25 cellular contexts compared by ENCODE assay signal in genomic region chr15:74822233-74822632, GRCh38. TPM values are rescaled to one million over a fixed set of nuclear protein-coding genes. Genes with fewer than 3 reads are reported as not detected.
"Had no signal": no experiment of that assay in that cellular context is flagged by ENCODE, and none has a peak within 500 bp of the region (broad histone marks: within the 10 kb centered on the region; RNA-seq: fewer than 3 reads in every experiment).

No MANE protein-coding gene starts in this region.

- H3K27ac ChIP-seq: HL-60, KMS-11, RWPE1, SJSA1, SK-N-MC had no signal

- H3K9me3 ChIP-seq: SJSA1 had no signal

- H3K4me2 ChIP-seq: KMS-11 had no signal

- H3K9ac ChIP-seq: KMS-11 had no signal

- H3K36me3 ChIP-seq: SJSA1 had no signal

- ATAC-seq: K562, Panc1, PC-3 had no signal

- H3K4me3 ChIP-seq: K562, SJSA1, SK-N-MC had no signal

- DNase-seq: MV-4-11, NCI-H1048, NCI-H1105, NCI-H1417 treated with DMSO at 0.1 percent for 48 hours, NCI-H146, NCI-H1694 treated with DMSO at 0.1 percent for 48 hours, NCI-H1930, NCI-H2081, NCI-H2107, NCI-H2227 treated with DMSO at 0.1 percent for 48 hours, NCI-H526 treated with DMSO at 0.1 percent for 48 hours, NCI-H748 treated with DMSO at 0.1 percent for 48 hours, PC-3, SIG-M5 had no signal

RNA-seq across cellular contexts. Expression of gene CPLX3, which starts 4.2 kb away (rescaled TPM):
- total RNA-seq: K562, LHCN-M2, MCF 10A, PC-3, SJSA1 had no signal
- polyA plus RNA-seq: IgD-negative memory B cell, K562 had no signal

RNA-seq across cellular contexts. Expression of gene LMAN1L, which starts 9.6 kb away (rescaled TPM):
- total RNA-seq: K562, NCI-H460, PC-3, SJSA1 had no signal
- polyA plus RNA-seq: IgD-negative memory B cell, K562 had no signal
